19 cellular contexts compared by ENCODE assay signal in the genomic region with DNA sequence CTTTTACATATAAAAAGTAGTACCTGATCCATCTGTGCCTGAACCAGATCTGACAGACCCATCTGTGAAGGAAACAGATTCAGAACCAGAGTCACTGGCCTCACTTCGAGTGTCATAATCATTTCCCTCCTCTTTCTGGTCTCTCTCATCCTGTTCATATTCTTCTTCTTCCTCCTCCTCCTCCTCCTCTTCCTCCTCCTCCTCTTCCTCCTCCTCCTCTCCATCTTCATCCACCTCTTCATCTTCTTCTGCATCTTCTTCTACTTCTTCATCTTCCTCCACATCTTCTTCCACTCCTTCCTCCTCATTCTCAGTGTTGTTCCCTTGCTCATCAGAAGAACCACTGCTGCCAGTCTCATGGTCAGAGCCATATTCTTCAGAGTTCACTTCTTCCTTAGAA. TPM values are rescaled to one million over a fixed set of nuclear protein-coding genes. Genes with fewer than 3 reads are reported as not detected.
DNase-seq lines count a peak whose midpoint lies in the region; ATAC-seq, FAIRE-seq and TF ChIP-seq lines count a peak whose summit lies in the region.
"Had no signal": no experiment of that assay in that cellular context is flagged by ENCODE, and none has a peak within 500 bp of the region (broad histone marks: within the 10 kb centered on the region; RNA-seq: fewer than 3 reads in every experiment).

No MANE protein-coding gene starts in this region.

- peak overlapping the region; percentile 13 to 20 for H3K27ac Mint-ChIP-seq in natural killer cell treated with Interleukin-12 subunit alpha and Interleukin-12 subunit beta and Interleukin-15 and Interleukin-18, amount 100 ng/mL, for 72 hours
- H3K27ac Mint-ChIP-seq in natural killer cell: peak overlapping the region in 1 of 2 donors; percentile 60
- H3K27ac Mint-ChIP-seq in activated T-helper 2 cell treated with anti-CD3 and anti-CD28 coated beads, Interferon-gamma antibody, Interleukin-2, Interleukin-4, amounts not matched to agents 10 μg/mL and 5 μg/mL and 100 μg/mL, durations not matched to agents 14 hours and 24 hours and 36 hours: peak overlapping the region; percentile 47
- H3K27ac Mint-ChIP-seq: GM23338 had no signal

- dilution Hi-C loops in keratinocyte (cut with MboI; ENCODE audit: extremely low pct_ligation_motif_present, low sequenced_read_pairs): no loop called here

- no peaks in the 10 kb centered on the region for H3K9me3 Mint-ChIP-seq in natural killer cell treated with Interleukin-12 subunit alpha and Interleukin-12 subunit beta and Interleukin-15 and Interleukin-18, amount 100 ng/mL, for 72 hours
- H3K9me3 Mint-ChIP-seq in natural killer cell: no peaks in the 10 kb centered on the region
- no peaks in the 10 kb centered on the region for H3K9me3 Mint-ChIP-seq in activated T-helper 2 cell treated with anti-CD3 and anti-CD28 coated beads, Interferon-gamma antibody, Interleukin-2, Interleukin-4, amounts not matched to agents 10 μg/mL and 5 μg/mL and 100 μg/mL, durations not matched to agents 14 hours and 24 hours and 36 hours
- H3K9me3 Mint-ChIP-seq: GM23338 had no signal

- intact Hi-C loops in natural killer cell (cut with micrococcal nuclease): no loop called here
- intact Hi-C loops in activated T-helper 2 cell treated with anti-CD3 and anti-CD28 coated beads, Interferon-gamma antibody, Interleukin-2, Interleukin-4, amounts not matched to agents 10 μg/mL and 5 μg/mL and 100 μg/mL, durations not matched to agents 14 hours and 24 hours and 36 hours (cut with micrococcal nuclease): no loop called here
- intact Hi-C loops in left ventricle myocardium inferior (cut with micrococcal nuclease): no loop called here

- H3K9ac ChIP-seq in keratinocyte (ENCODE audit: control insufficient read depth, extremely low read depth, insufficient read depth, low read length): no peak overlapping the region

- FAIRE-seq in keratinocyte (lab: Jason Lieb, UNC): peak; percentile 34
- FAIRE-seq: GM12892 had no signal

- H3K27me3 Mint-ChIP-seq in natural killer cell treated with Interleukin-12 subunit alpha and Interleukin-12 subunit beta and Interleukin-15 and Interleukin-18, amount 100 ng/mL, for 72 hours: no peaks in the 10 kb centered on the region
- H3K27me3 Mint-ChIP-seq in natural killer cell (ENCODE audit: low read depth in 2 of 2): no peaks in the 10 kb centered on the region
- no peaks in the 10 kb centered on the region for H3K27me3 Mint-ChIP-seq in activated T-helper 2 cell treated with anti-CD3 and anti-CD28 coated beads, Interferon-gamma antibody, Interleukin-2, Interleukin-4, amounts not matched to agents 10 μg/mL and 5 μg/mL and 100 μg/mL, durations not matched to agents 14 hours and 24 hours and 36 hours (ENCODE audit: low read depth)

- H3K9me1 ChIP-seq in keratinocyte (ENCODE audit: control insufficient read depth, extremely low read depth, insufficient read depth, low read length): peaks cover 3% of the 10 kb centered on the region

- H3K36me3 Mint-ChIP-seq in natural killer cell treated with Interleukin-12 subunit alpha and Interleukin-12 subunit beta and Interleukin-15 and Interleukin-18, amount 100 ng/mL, for 72 hours: peaks cover 22% of the 10 kb centered on the region
- H3K36me3 Mint-ChIP-seq in natural killer cell: peaks cover 37% of the 10 kb centered on the region
- H3K36me3 Mint-ChIP-seq in activated T-helper 2 cell treated with anti-CD3 and anti-CD28 coated beads, Interferon-gamma antibody, Interleukin-2, Interleukin-4, amounts not matched to agents 10 μg/mL and 5 μg/mL and 100 μg/mL, durations not matched to agents 14 hours and 24 hours and 36 hours (ENCODE audit: low read depth): peaks cover 56% of the 10 kb centered on the region

- peaks cover 7 to 24% of the 10 kb centered on the region in 2 experiments for H3K36me3 ChIP-seq in keratinocyte (ENCODE audit: control insufficient read depth in 2 of 2, extremely low read depth in 1 of 2, insufficient read depth in 2 of 2, low read length in 2 of 2)
- peaks cover 52% of the 10 kb centered on the region for H3K36me3 ChIP-seq in left ventricle myocardium inferior

- H3K27ac ChIP-seq in keratinocyte (ENCODE audit: control insufficient read depth, insufficient read depth, low read length): no peak overlapping the region
- H3K27ac ChIP-seq in left ventricle myocardium inferior (replicated peaks): no peak overlapping the region
- H3K27ac ChIP-seq: brain microvascular endothelial cell, coronary artery, heart left ventricle, thoracic aorta had no signal

- H3K4me2 ChIP-seq in keratinocyte (ENCODE audit: control insufficient read depth, extremely low read depth, insufficient read depth, low read depth, low read length): no peak overlapping the region
- H3K4me2 ChIP-seq: GM23338 had no signal

- ATAC-seq in natural killer cell treated with Interleukin-12 subunit alpha and Interleukin-12 subunit beta and Interleukin-15 and Interleukin-18, amount 100 ng/mL, for 72 hours: no peak
- ATAC-seq in natural killer cell: no peak
- ATAC-seq: GM23338, heart left ventricle, SK-N-SH treated with all-trans-retinoic acid at 6 μM for 48 hours had no signal

- H3K27me3 ChIP-seq in keratinocyte (ENCODE audit: control insufficient read depth, extremely low read depth, insufficient read depth, low read length) (no peaks in the 10 kb centered on the region), left ventricle myocardium inferior (ENCODE audit: low read depth) (no peaks in the 10 kb centered on the region)
- H3K27me3 ChIP-seq: brain microvascular endothelial cell, heart left ventricle had no signal

- TF ChIP-seq CTCF in natural killer cell (IDR thresholded peaks at IDR 0.05) (no peak), keratinocyte (optimal IDR thresholded peaks at IDR 0.05 in 1 of 3, IDR thresholded peaks at IDR 0.05 in 1 of 3, conservative IDR thresholded peaks at IDR 0.05 in 1 of 3; ENCODE audit: extremely low read depth in 1 of 3, insufficient read depth in 2 of 3, low read length in 3 of 3) (no peak), left ventricle myocardium inferior (IDR thresholded peaks at IDR 0.05; ENCODE audit: borderline replicate concordance) (no peak), GM13977 (IDR thresholded peaks at IDR 0.05; ENCODE audit: extremely low read depth, insufficient read depth, missing control alignments) (no peak)

- no peak overlapping the region for H2AFZ ChIP-seq in keratinocyte (ENCODE audit: control insufficient read depth, low read length)
- H2AFZ ChIP-seq: GM23338 had no signal

- peaks cover 80% of the 10 kb centered on the region for H3K79me2 ChIP-seq in keratinocyte (ENCODE audit: control insufficient read depth, insufficient read depth, low read length)

- H4K20me1 ChIP-seq in keratinocyte (ENCODE audit: control insufficient read depth, extremely low read depth, insufficient read depth, low read length): peaks cover 3% of the 10 kb centered on the region

- DNase-seq in natural killer cell treated with Interleukin-12 subunit alpha and Interleukin-12 subunit beta and Interleukin-15 and Interleukin-18, amount 100 ng/mL, for 72 hours (ENCODE audit: low spot score): no peak
- DNase-seq in natural killer cell (no peak), keratinocyte (ENCODE audit: low read depth, low spot score) (no peak), left ventricle myocardium inferior (no peak), GM13977 (ENCODE audit: low spot score) (no peak)
- no peak for DNase-seq in activated T-helper 2 cell treated with anti-CD3 and anti-CD28 coated beads, Interferon-gamma antibody, Interleukin-2, Interleukin-4, amounts not matched to agents 10 μg/mL and 5 μg/mL and 100 μg/mL, durations not matched to agents 14 hours and 24 hours and 36 hours (ENCODE audit: low spot score)
- DNase-seq in effector CD8-positive, alpha-beta T cell (lab: John Stamatoyannopoulos, UW): no peak
- DNase-seq: activated CD4-positive, CD25-positive, alpha-beta regulatory T cell; brain microvascular endothelial cell; DMS79 treated with DMSO at 0.1 percent for 48 hours; heart left ventricle; NCI-H2171; NCI-H524 treated with DMSO at 0.1 percent for 48 hours; RPMI8226 had no signal

- H3K4me3 ChIP-seq in keratinocyte (ENCODE audit: control insufficient read depth in 2 of 3, extremely low read depth in 1 of 3, insufficient read depth in 2 of 3, low read depth in 1 of 3, low read length in 3 of 3): no peak overlapping the region
- H3K4me3 ChIP-seq in left ventricle myocardium inferior: no peak overlapping the region
- H3K4me3 ChIP-seq: coronary artery, GM23338, heart left ventricle, thoracic aorta had no signal

- in situ Hi-C loops in GM13977 (cut with MboI; ENCODE audit: low pct_unique_long_range_greater_than_20kb, low sequenced_read_pairs, unreplicated experiment): no loop called here

- H3K4me1 ChIP-seq in keratinocyte (ENCODE audit: control insufficient read depth, extremely low read depth, insufficient read depth, low read length): peaks cover 17% of the 10 kb centered on the region
- H3K4me1 ChIP-seq in left ventricle myocardium inferior: peaks cover 80% of the 10 kb centered on the region

- peaks cover 24 to 34% of the 10 kb centered on the region in 2 donors for H3K4me1 Mint-ChIP-seq in natural killer cell treated with Interleukin-12 subunit alpha and Interleukin-12 subunit beta and Interleukin-15 and Interleukin-18, amount 100 ng/mL, for 72 hours (ENCODE audit: low read depth in 2 of 2)
- H3K4me1 Mint-ChIP-seq in natural killer cell: peaks cover 41 to 63% of the 10 kb centered on the region in 2 donors
- peaks cover 27% of the 10 kb centered on the region for H3K4me1 Mint-ChIP-seq in activated T-helper 2 cell treated with anti-CD3 and anti-CD28 coated beads, Interferon-gamma antibody, Interleukin-2, Interleukin-4, amounts not matched to agents 10 μg/mL and 5 μg/mL and 100 μg/mL, durations not matched to agents 14 hours and 24 hours and 36 hours (ENCODE audit: low read depth)

- H3K9me3 ChIP-seq in keratinocyte (ENCODE audit: control insufficient read depth, low read depth, low read length) (no peaks in the 10 kb centered on the region), left ventricle myocardium inferior (replicated peaks) (no peaks in the 10 kb centered on the region)
- H3K9me3 ChIP-seq: heart left ventricle, thoracic aorta had no signal

- H3K4me3 Mint-ChIP-seq in natural killer cell treated with Interleukin-12 subunit alpha and Interleukin-12 subunit beta and Interleukin-15 and Interleukin-18, amount 100 ng/mL, for 72 hours: no peak overlapping the region
- no peak overlapping the region for H3K4me3 Mint-ChIP-seq in natural killer cell
- no peak overlapping the region for H3K4me3 Mint-ChIP-seq in activated T-helper 2 cell treated with anti-CD3 and anti-CD28 coated beads, Interferon-gamma antibody, Interleukin-2, Interleukin-4, amounts not matched to agents 10 μg/mL and 5 μg/mL and 100 μg/mL, durations not matched to agents 14 hours and 24 hours and 36 hours (ENCODE audit: low read depth)
- H3K4me3 Mint-ChIP-seq: GM23338 had no signal

RNA-seq across cellular contexts. Expression of gene YTHDC1, which starts 12.9 kb away (rescaled TPM):
- 10 to 100 TPM; 86.0 to 91.7 TPM for total RNA-seq in natural killer cell treated with Interleukin-12 subunit alpha and Interleukin-12 subunit beta and Interleukin-15 and Interleukin-18, amount 100 ng/mL, for 72 hours
- total RNA-seq in natural killer cell: 100 to 1,000 TPM; 225 to 320 (median 270) TPM
- total RNA-seq in activated T-helper 2 cell treated with anti-CD3 and anti-CD28 coated beads, Interferon-gamma antibody, Interleukin-2, Interleukin-4, amounts not matched to agents 10 μg/mL and 5 μg/mL and 100 μg/mL, durations not matched to agents 14 hours and 24 hours and 36 hours: 79.9 and 83.6 TPM in 2 replicates
- 39.1 to 74.2 TPM (median 43.8 TPM) in 3 replicates for polyA plus RNA-seq in keratinocyte
- 180 TPM for polyA plus RNA-seq in keratinocyte (2011; ENCODE audit: low read depth)
- 30.8 and 45.4 TPM in 2 replicates for polyA plus RNA-seq in keratinocyte (2011; cell fraction: cytosol; rRNA removed)
- polyA plus RNA-seq in keratinocyte (2011; cell fraction: nucleus; rRNA removed): 103 and 139 TPM in 2 replicates
- polyA plus RNA-seq in keratinocyte (2012; ENCODE audit: low replicate concordance): 49.7 and 83.7 TPM in 2 replicates
- 23.9 to 59.1 TPM (median 29.9 TPM) in 3 replicates for polyA minus RNA-seq in keratinocyte
- polyA minus RNA-seq in keratinocyte (2011; cell fraction: cytosol; rRNA and poly(A)+ RNA removed): 16.5 TPM
- polyA minus RNA-seq in keratinocyte (2011; cell fraction: nucleus; rRNA and poly(A)+ RNA removed): 50.0 and 81.9 TPM in 2 replicates
- 46.2 TPM for total RNA-seq in left ventricle myocardium inferior
